Comparison of ENCODE assay signal across 29 cellular contexts in genomic region chr4:78395642-78396041, GRCh38.
A peak's percentile ranks its signal among the peaks of the same experiment; 100 is the strongest.
DNase-seq lines count a peak whose midpoint lies in the region; ATAC-seq, FAIRE-seq and TF ChIP-seq lines count a peak whose summit lies in the region.
"Had no signal": no experiment of that assay in that cellular context is flagged by ENCODE, and none has a peak within 500 bp of the region (broad histone marks: within the 10 kb centered on the region; RNA-seq: fewer than 3 reads in every experiment).

No MANE protein-coding gene starts in this region.

- no peak for FAIRE-seq in K562 (lab: Jason Lieb, UNC)
- FAIRE-seq: A204.1, A549, D721Med had no signal

- H4K20me1 ChIP-seq in K562 (replicated peaks; ENCODE audit: control insufficient read depth, insufficient read depth, low read length) = no peaks in the 10 kb centered on the region
- H4K20me1 ChIP-seq: BLaER1; BLaER1 treated with 17β-estradiol and CSF1 and Interleukin-3, amounts not matched to agents 10 nM and 100 nM had no signal

- POLR2A ChIA-PET in K562 (lab: Yijun Ruan, JAX) = no interaction called here

- H3K27ac ChIP-seq in K562 (ENCODE audit: extremely low read depth, low read depth, low read length) = no peak overlapping the region
- H3K27ac ChIP-seq: 22Rv1; A549; BLaER1; BLaER1 treated with 17β-estradiol and CSF1 and Interleukin-3, amounts not matched to agents 10 nM and 100 nM; C4-2B had no signal

- DNase-seq in K562 (ENCODE audit: extremely low read depth in 1 of 4, low spot score in 3 of 4) (no peak), NCI-H1105 treated with DMSO at 0.1 percent for 48 hours (lab: John Stamatoyannopoulos, UW) (no peak)
- DNase-seq: 8988T; ACHN; AML-193; BE2C; C1 segment of cervical spinal cord; Caco-2; Calu3; CD4-positive, alpha-beta memory T cell; CD4-positive, alpha-beta T cell; CD4-positive, CD25-positive, alpha-beta regulatory T cell; CD8-positive, alpha-beta memory T cell; CD8-positive, alpha-beta T cell; COR-L47; DMS 273 treated with DMSO at 0.1 percent for 48 hours; DMS153; DMS53; DMS79; DMS79 treated with DMSO at 0.1 percent for 48 hours; DND-41; EL had no signal

- H2AFZ ChIP-seq in K562 (ENCODE audit: low read depth, low read length) = no peak overlapping the region

- no peak overlapping the region for H3K4me3 ChIP-seq in K562
- H3K4me3 ChIP-seq: A549; BLaER1; BLaER1 treated with 17β-estradiol and CSF1 and Interleukin-3, amounts not matched to agents 10 nM and 100 nM had no signal

- no TSS peak for BruUV-seq in K562 (replicated peaks; lab: Mats Ljungman, UMichigan)

- no peak for TF ChIP-seq EP300 in K562 (IDR thresholded peaks at IDR 0.05; ENCODE audit: low read length)

- no peaks in the 10 kb centered on the region for H3K79me2 ChIP-seq in K562 (ENCODE audit: control insufficient read depth, insufficient read depth, low read length)

- CTCF ChIA-PET in K562 (lab: Yijun Ruan, JAX; ENCODE audit: low intra/inter-chr PET ratio) = no interaction called here

- 0% methylated on average over 1 of the region's 1 CpG for WGBS in K562 (ENCODE audit: insufficient coverage, low coverage, missing lambda C conversion rate)

- in situ Hi-C loops in K562 (cut with MboI) = no loop called here

- TF ChIP-seq CTCF in K562 (IDR thresholded peaks at IDR 0.05 in 2 of 3, conservative IDR thresholded peaks at IDR 0.05 in 1 of 3; ENCODE audit: insufficient read depth in 2 of 3, low read depth in 1 of 3, low read length in 3 of 3) = no peak

- H3K36me3 ChIP-seq in K562 (ENCODE audit: control insufficient read depth, insufficient read depth, low read length) = no peaks in the 10 kb centered on the region
- H3K36me3 ChIP-seq: BE2C; BLaER1; BLaER1 treated with 17β-estradiol and CSF1 and Interleukin-3, amounts not matched to agents 10 nM and 100 nM had no signal

- H3K4me1 ChIP-seq in K562 (replicated peaks in 1 of 2; ENCODE audit: control insufficient read depth in 2 of 2, insufficient read depth in 2 of 2, low read length in 2 of 2) = no peaks in the 10 kb centered on the region
- H3K4me1 ChIP-seq: A549; BE2C; BLaER1; BLaER1 treated with 17β-estradiol and CSF1 and Interleukin-3, amounts not matched to agents 10 nM and 100 nM; Caco-2 had no signal

- H3K9me1 ChIP-seq in K562 (ENCODE audit: control insufficient read depth, insufficient read depth, low read length) = no peaks in the 10 kb centered on the region

- ATAC-seq in K562 = no peak
- ATAC-seq: A549; CD8-positive, alpha-beta T cell had no signal

- no peaks in the 10 kb centered on the region for H3K27me3 ChIP-seq in K562 (ENCODE audit: control insufficient read depth in 2 of 2, insufficient read depth in 2 of 2, low read length in 2 of 2)
- H3K27me3 ChIP-seq: BE2C; BLaER1; BLaER1 treated with 17β-estradiol and CSF1 and Interleukin-3, amounts not matched to agents 10 nM and 100 nM had no signal

- no peak for TF ChIP-seq POLR2A in K562 (conservative IDR thresholded peaks at IDR 0.05)

- no peak for TF ChIP-seq RAD21 in K562 (CRISPR knock-in tag; conservative IDR thresholded peaks at IDR 0.05 in 1 of 2, IDR thresholded peaks at IDR 0.05 in 1 of 2)

- no peaks in the 10 kb centered on the region; the same call in 1 of the 2 replicates for H3K9me3 ChIP-seq in K562 (replicated peaks; ENCODE audit: control insufficient read depth, insufficient read depth, low read depth, low read length)
- H3K9me3 ChIP-seq: BE2C had no signal

- intact Hi-C loops in K562 (cut with micrococcal nuclease) = no loop called here

- H3K4me2 ChIP-seq in K562 (ENCODE audit: insufficient read depth, low read length) = no peak overlapping the region
- H3K4me2 ChIP-seq: A549; BLaER1; BLaER1 treated with 17β-estradiol and CSF1 and Interleukin-3, amounts not matched to agents 10 nM and 100 nM had no signal

- no peak overlapping the region for H3K9ac ChIP-seq in K562 (ENCODE audit: insufficient read depth in 1 of 2, low read depth in 2 of 2, low read length in 2 of 2)
- H3K9ac ChIP-seq: BLaER1; BLaER1 treated with 17β-estradiol and CSF1 and Interleukin-3, amounts not matched to agents 10 nM and 100 nM had no signal

TF ChIP-seq in K562, 482 proteins besides CTCF, POLR2A, EP300 and RAD21:
- TF ChIP-seq ZNF507 (tag; conservative IDR thresholded peaks at IDR 0.05) = peak; percentile 93
- TF ChIP-seq BRF1 (IDR thresholded peaks at IDR 0.05; ENCODE audit: borderline replicate concordance, extremely low read depth, insufficient read length) = no peak
